ENCODE assay signal across 25 cellular contexts in genomic region chr3:100893108-100893507, GRCh38.
A peak's percentile ranks its signal among the peaks of the same experiment; 100 is the strongest.
DNase-seq lines count a peak whose midpoint lies in the region; ATAC-seq and TF ChIP-seq lines count a peak whose summit lies in the region.
"Had no signal": no experiment of that assay in that cellular context is flagged by ENCODE, and none has a peak within 500 bp of the region (broad histone marks: within the 10 kb centered on the region; RNA-seq: fewer than 3 reads in every experiment).

No MANE protein-coding gene starts in this region.

- no peaks in the 10 kb centered on the region for H3K4me1 ChIP-seq in adrenal gland (replicated peaks in 1 of 2)
- H3K4me1 ChIP-seq: BE2C, psoas muscle, vagina had no signal

- TF ChIP-seq CTCF in adrenal gland (IDR thresholded peaks at IDR 0.05): no peak

- intact Hi-C loops in left cardiac atrium (cut with DNase I) (loop anchor here in 1 of 2 donors (5.0 kb wide), 1 partner anchor 304 kb away; no protein-coding TSS in a partner anchor), cardiac septum (cut with DNase I) (loop anchor here (5.0 kb wide), 1 partner anchor 304 kb away; no protein-coding TSS in a partner anchor), adrenal gland (cut with DNase I) (loop anchor here (5.0 to 10.0 kb wide), 2 partner anchors 302 to 304 kb away; no protein-coding TSS in a partner anchor)

- DNase-seq in left cardiac atrium: peak; percentile 23
- DNase-seq in cardiac septum (ENCODE audit: low spot score): no peak
- peak in 6 of 7 donors; percentile 17 to 63 (median 33) for DNase-seq in adrenal gland
- DNase-seq in medulla oblongata (ENCODE audit: extremely low spot score): peak; percentile 68
- DNase-seq in stimulated activated naive B cell treated with anti-CD40 and anti-IgM and Interleukin-4, amounts not matched to agents 10 μg/mL and 1 μg/mL and 100 μg/mL, for 72 hours: no peak
- DNase-seq: activated CD4-positive, alpha-beta T cell treated with anti-CD3 and anti-CD28 coated beads for 36 hours; activated CD8-positive, alpha-beta T cell treated with anti-CD3 and anti-CD28 coated beads, Interleukin-2, amount 10 ng/mL, durations not matched to agents 7 days and 5 days; KG1; NCI-H1436; NCI-H2107; NCI-H446; psoas muscle; Right ventricle myocardium superior had no signal

- no peaks in the 10 kb centered on the region for H3K36me3 Mint-ChIP-seq in stimulated activated naive B cell treated with anti-CD40 and anti-IgM and Interleukin-4, amounts not matched to agents 10 μg/mL and 1 μg/mL and 100 μg/mL, for 72 hours
- H3K36me3 Mint-ChIP-seq: activated naive CD4-positive, alpha-beta T cell treated with anti-CD3 and anti-CD28 coated beads, Interleukin-2, amount 50 U/mL, for 24 hours had no signal

- H3K4me3 ChIP-seq in adrenal gland: no peak overlapping the region
- H3K4me3 ChIP-seq: coronary artery, esophagus muscularis mucosa, psoas muscle, thoracic aorta, vagina had no signal

- no peak overlapping the region for H3K27ac ChIP-seq in adrenal gland
- H3K27ac ChIP-seq: coronary artery, esophagus muscularis mucosa, foreskin keratinocyte, psoas muscle, thoracic aorta, vagina had no signal

- H3K4me3 Mint-ChIP-seq in stimulated activated naive B cell treated with anti-CD40 and anti-IgM and Interleukin-4, amounts not matched to agents 10 μg/mL and 1 μg/mL and 100 μg/mL, for 72 hours: no peak overlapping the region
- H3K4me3 Mint-ChIP-seq: activated CD4-positive, alpha-beta T cell treated with anti-CD3 and anti-CD28 coated beads for 36 hours; activated CD8-positive, alpha-beta T cell treated with anti-CD3 and anti-CD28 coated beads, Interleukin-2, amount 10 ng/mL, durations not matched to agents 7 days and 5 days; activated naive CD4-positive, alpha-beta T cell treated with anti-CD3 and anti-CD28 coated beads, Interleukin-2, amount 50 U/mL, for 24 hours; stimulated activated naive CD8-positive, alpha-beta T cell treated with anti-CD3 and anti-CD28 coated beads, Interleukin-15, Interleukin-2, amounts not matched to agents 100 ng/mL and 50 ng/mL, for 24 hours had no signal

- TF ChIP-seq POLR2A in adrenal gland (IDR thresholded peaks at IDR 0.05) (no peak), GM18505 (IDR thresholded peaks at IDR 0.05; ENCODE audit: borderline replicate concordance, extremely low read depth, insufficient read depth, insufficient read length) (no peak)

- ATAC-seq in left cardiac atrium (no peak), GM18505 (IDR thresholded peaks at IDR 0.05; ENCODE audit: unreplicated experiment) (no peak), GM21717 (IDR thresholded peaks at IDR 0.05; ENCODE audit: unreplicated experiment) (no peak), HG02938 (IDR thresholded peaks at IDR 0.05; ENCODE audit: unreplicated experiment) (no peak)
- ATAC-seq in stimulated activated naive B cell treated with anti-CD40 and anti-IgM and Interleukin-4, amounts not matched to agents 10 μg/mL and 1 μg/mL and 100 μg/mL, for 72 hours (replicated peaks): no peak
- ATAC-seq: activated CD4-positive, alpha-beta T cell treated with anti-CD3 and anti-CD28 coated beads for 36 hours; activated CD8-positive, alpha-beta T cell treated with anti-CD3 and anti-CD28 coated beads, Interleukin-2, amount 10 ng/mL, durations not matched to agents 7 days and 5 days; foreskin keratinocyte; psoas muscle had no signal

- no peak overlapping the region for H3K27ac Mint-ChIP-seq in stimulated activated naive B cell treated with anti-CD40 and anti-IgM and Interleukin-4, amounts not matched to agents 10 μg/mL and 1 μg/mL and 100 μg/mL, for 72 hours
- H3K27ac Mint-ChIP-seq: activated CD4-positive, alpha-beta T cell treated with anti-CD3 and anti-CD28 coated beads for 36 hours; activated CD8-positive, alpha-beta T cell treated with anti-CD3 and anti-CD28 coated beads, Interleukin-2, amount 10 ng/mL, durations not matched to agents 7 days and 5 days; activated naive CD4-positive, alpha-beta T cell treated with anti-CD3 and anti-CD28 coated beads, Interleukin-2, amount 50 U/mL, for 24 hours; stimulated activated naive CD8-positive, alpha-beta T cell treated with anti-CD3 and anti-CD28 coated beads, Interleukin-15, Interleukin-2, amounts not matched to agents 100 ng/mL and 50 ng/mL, for 24 hours had no signal

- no peaks in the 10 kb centered on the region for H3K4me1 Mint-ChIP-seq in stimulated activated naive B cell treated with anti-CD40 and anti-IgM and Interleukin-4, amounts not matched to agents 10 μg/mL and 1 μg/mL and 100 μg/mL, for 72 hours
- H3K4me1 Mint-ChIP-seq: activated naive CD4-positive, alpha-beta T cell treated with anti-CD3 and anti-CD28 coated beads, Interleukin-2, amount 50 U/mL, for 24 hours had no signal

- WGBS in adrenal gland, 4 donors: 72 to 84% (median 77%) methylated on average over 3 of the region's 3 CpGs

- H3K9me3 ChIP-seq in adrenal gland (replicated peaks in 1 of 3): no peaks in the 10 kb centered on the region
- H3K9me3 ChIP-seq: BE2C, esophagus muscularis mucosa, psoas muscle, thoracic aorta, vagina had no signal

- H3K27me3 ChIP-seq in adrenal gland: no peaks in the 10 kb centered on the region
- H3K27me3 ChIP-seq: BE2C, esophagus muscularis mucosa, foreskin keratinocyte, vagina had no signal

- H3K9me3 Mint-ChIP-seq in stimulated activated naive B cell treated with anti-CD40 and anti-IgM and Interleukin-4, amounts not matched to agents 10 μg/mL and 1 μg/mL and 100 μg/mL, for 72 hours: peaks cover 0 to 2% of the 10 kb centered on the region in 2 donors
- H3K9me3 Mint-ChIP-seq: activated naive CD4-positive, alpha-beta T cell treated with anti-CD3 and anti-CD28 coated beads, Interleukin-2, amount 50 U/mL, for 24 hours; activated T-helper 2 cell treated with anti-CD3 and anti-CD28 coated beads, Interferon-gamma antibody, Interleukin-2, Interleukin-4, amounts not matched to agents 10 μg/mL and 5 μg/mL and 100 μg/mL, durations not matched to agents 14 hours and 24 hours and 36 hours; stimulated activated naive CD8-positive, alpha-beta T cell treated with anti-CD3 and anti-CD28 coated beads, Interleukin-15, Interleukin-2, amounts not matched to agents 100 ng/mL and 50 ng/mL, for 24 hours had no signal

- H3K27me3 Mint-ChIP-seq in stimulated activated naive B cell treated with anti-CD40 and anti-IgM and Interleukin-4, amounts not matched to agents 10 μg/mL and 1 μg/mL and 100 μg/mL, for 72 hours: peaks cover 9% of the 10 kb centered on the region in 2 donors

- H3K36me3 ChIP-seq in adrenal gland (replicated peaks in 1 of 2): no peaks in the 10 kb centered on the region
- H3K36me3 ChIP-seq: BE2C, thoracic aorta, vagina had no signal

Comparison
In these comparisons a context has a peak if more than half of its experiments do, and no peak if none do; other contexts are left out.
1. DNase-seq: peak in left cardiac atrium (single experiment), adrenal gland (6 of 7) and medulla oblongata (single experiment); none in cardiac septum (single experiment) and stimulated activated naive B cell treated with anti-CD40 and anti-IgM and Interleukin-4, amounts not matched to agents 10 μg/mL and 1 μg/mL and 100 μg/mL, for 72 hours (single experiment).